In the genomic region with DNA sequence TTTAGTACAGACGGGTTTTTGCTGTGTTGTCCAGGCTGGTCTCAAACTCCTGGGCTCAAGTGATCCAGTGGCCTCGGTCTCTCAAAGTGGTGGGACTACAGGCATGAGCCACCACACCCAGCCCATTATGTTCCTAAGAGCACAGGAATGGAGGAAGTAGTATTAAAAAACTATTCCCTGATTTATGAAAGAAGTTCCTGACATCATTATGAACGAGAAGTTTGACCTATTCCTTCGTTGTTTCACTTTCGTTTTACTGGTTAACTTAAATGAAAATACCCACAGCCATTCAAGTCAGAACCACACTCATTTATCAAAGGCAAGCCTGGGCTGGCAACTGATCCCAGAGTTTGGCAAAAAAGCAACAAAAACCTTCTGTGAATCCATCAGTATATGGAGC, we compare ENCODE assay signal across 1 cellular context.
TF ChIP-seq lines count a peak whose summit lies in the region.

No MANE protein-coding gene starts in this region.

TF ChIP-seq in HepG2, 621 proteins besides CTCF, POLR2A, EP300 and RAD21 (continued from another document):
- TF ChIP-seq ZNF326 (CRISPR knock-in tag; IDR thresholded peaks at IDR 0.05; ENCODE audit: borderline replicate concordance): no peak
